In the genomic region with DNA sequence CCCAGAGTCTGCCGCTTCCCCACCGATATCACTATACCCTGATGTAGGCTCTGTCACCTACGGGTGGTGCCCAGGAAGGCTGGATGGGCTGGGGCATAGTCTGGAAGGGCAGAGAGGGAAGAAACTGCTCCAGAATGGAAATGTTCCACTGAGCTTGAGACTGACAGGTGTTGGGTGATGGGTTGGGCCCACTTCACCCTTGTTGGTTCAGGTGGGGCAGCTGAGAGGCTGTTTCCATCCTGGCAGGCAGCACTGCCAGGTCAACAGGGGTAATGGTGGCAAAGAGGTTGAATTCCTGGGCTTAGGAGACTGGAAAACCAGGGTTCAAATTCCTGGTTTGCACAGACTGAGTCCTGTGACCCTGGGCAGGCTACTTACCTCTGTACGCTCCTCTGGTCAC, we compare ENCODE assay signal across 27 cellular contexts. TPM values are rescaled to one million over a fixed set of nuclear protein-coding genes. Genes with fewer than 3 reads are reported as not detected.
A peak's percentile ranks its signal among the peaks of the same experiment; 100 is the strongest.
DNase-seq lines count a peak whose midpoint lies in the region; ATAC-seq and TF ChIP-seq lines count a peak whose summit lies in the region.
"Had no signal": no experiment of that assay in that cellular context is flagged by ENCODE, and none has a peak within 500 bp of the region (broad histone marks: within the 10 kb centered on the region; RNA-seq: fewer than 3 reads in every experiment).

No MANE protein-coding gene starts in this region.

- H3K4me3 Mint-ChIP-seq in neural progenitor cell (no peak overlapping the region), CD14-positive monocyte (no peak overlapping the region), GM23338 (no peak overlapping the region)
- no peak overlapping the region for H3K4me3 Mint-ChIP-seq in stimulated activated naive B cell treated with anti-CD40 and anti-IgM and Interleukin-4, amounts not matched to agents 10 μg/mL and 1 μg/mL and 100 μg/mL, for 72 hours
- H3K4me3 Mint-ChIP-seq: CD4-positive, alpha-beta T cell had no signal

- H3K4me3 ChIP-seq in neural progenitor cell (no peak overlapping the region), body of pancreas (no peak overlapping the region), GM23338 (no peak overlapping the region)
- H3K4me3 ChIP-seq: GM12878, K562, PC-9 had no signal

- no peaks in the 10 kb centered on the region for H3F3A ChIP-seq in neural progenitor cell (ENCODE audit: low read depth)
- H3F3A ChIP-seq in GM23338 (replicated peaks; ENCODE audit: low read depth), result 0 out of 2 replicates have a peak, but pooled peaks cover 4% of the 10 kb centered on the region

- H3K36me3 Mint-ChIP-seq in neural progenitor cell (peaks cover 13% of the 10 kb centered on the region), CD14-positive monocyte (peaks cover 73 to 96% of the 10 kb centered on the region in 2 donors), GM23338 (ENCODE audit: low read depth) (peaks cover 72% of the 10 kb centered on the region)
- peaks cover 71 to 79% of the 10 kb centered on the region in 2 donors for H3K36me3 Mint-ChIP-seq in stimulated activated naive B cell treated with anti-CD40 and anti-IgM and Interleukin-4, amounts not matched to agents 10 μg/mL and 1 μg/mL and 100 μg/mL, for 72 hours

- H4K20me1 ChIP-seq in neural progenitor cell (ENCODE audit: low read depth) (no peaks in the 10 kb centered on the region), GM23338 (replicated peaks; ENCODE audit: insufficient read depth) (no peaks in the 10 kb centered on the region; the same call in 1 of the 2 replicates)

- no peaks in the 10 kb centered on the region for H3K9me3 ChIP-seq in neural progenitor cell (ENCODE audit: low read depth)
- H3K9me3 ChIP-seq in body of pancreas, result no peaks in the 10 kb centered on the region
- H3K9me3 ChIP-seq: BE2C had no signal

- H3K27ac Mint-ChIP-seq in neural progenitor cell (peak overlapping the region; percentile 35), CD14-positive monocyte (peak overlapping the region in 3 of 7 donors; percentile 11 to 83 (median 47)), GM23338 (no peak overlapping the region)
- H3K27ac Mint-ChIP-seq in stimulated activated naive B cell treated with anti-CD40 and anti-IgM and Interleukin-4, amounts not matched to agents 10 μg/mL and 1 μg/mL and 100 μg/mL, for 72 hours, result peak overlapping the region; percentile 31
- H3K27ac Mint-ChIP-seq: CD4-positive, alpha-beta T cell had no signal

- no peaks in the 10 kb centered on the region for H3K9me2 ChIP-seq in GM23338 (ENCODE audit: insufficient read depth)

- H3K79me2 ChIP-seq in neural progenitor cell (ENCODE audit: low read depth), result no peaks in the 10 kb centered on the region
- H3K79me2 ChIP-seq in GM23338 (replicated peaks; ENCODE audit: insufficient read depth), result no peaks in the 10 kb centered on the region

- H3K4me2 ChIP-seq in neural progenitor cell, result no peak overlapping the region
- no peak overlapping the region for H3K4me2 ChIP-seq in GM23338
- H3K4me2 ChIP-seq: PC-9 had no signal

- H3K36me3 ChIP-seq in neural progenitor cell (no peaks in the 10 kb centered on the region), body of pancreas (replicated peaks in 1 of 2; ENCODE audit: insufficient read depth in 1 of 2, low read depth in 2 of 2) (peaks cover 7 to 38% of the 10 kb centered on the region in 2 donors), GM23338 (ENCODE audit: insufficient read depth) (peaks cover 12% of the 10 kb centered on the region)

- no peaks in the 10 kb centered on the region for H3K4me1 ChIP-seq in neural progenitor cell
- H3K4me1 ChIP-seq in body of pancreas, result no peaks in the 10 kb centered on the region
- H3K4me1 ChIP-seq in GM23338 (ENCODE audit: insufficient read depth), result no peaks in the 10 kb centered on the region
- H3K4me1 ChIP-seq: BE2C had no signal

- H2AFZ ChIP-seq in neural progenitor cell (replicated peaks) (no peak overlapping the region), GM23338 (no peak overlapping the region)
- H2AFZ ChIP-seq: PC-9 had no signal

- H3K27me3 Mint-ChIP-seq in neural progenitor cell (ENCODE audit: insufficient read depth, low read depth) (peaks cover 2% of the 10 kb centered on the region), CD14-positive monocyte (ENCODE audit: low read depth in 3 of 3) (peaks cover 1 to 4% (median 1%) of the 10 kb centered on the region in 3 donors), GM23338 (ENCODE audit: insufficient read depth, low read depth, poor library complexity) (peaks cover 8% of the 10 kb centered on the region)
- H3K27me3 Mint-ChIP-seq in stimulated activated naive B cell treated with anti-CD40 and anti-IgM and Interleukin-4, amounts not matched to agents 10 μg/mL and 1 μg/mL and 100 μg/mL, for 72 hours, result no peaks in the 10 kb centered on the region
- H3K27me3 Mint-ChIP-seq: CD4-positive, alpha-beta T cell had no signal

- intact Hi-C loops in CD14-positive monocyte (cut with micrococcal nuclease) (no loop called here), body of pancreas (cut with DNase I) (no loop called here)

- ATAC-seq in stimulated activated naive B cell treated with anti-CD40 and anti-IgM and Interleukin-4, amounts not matched to agents 10 μg/mL and 1 μg/mL and 100 μg/mL, for 72 hours (replicated peaks), result no peak
- no peak for ATAC-seq in body of pancreas
- no peak for ATAC-seq in GM23338
- ATAC-seq: GM12878, HepG2, K562 had no signal

- H3K4me1 Mint-ChIP-seq in neural progenitor cell (no peaks in the 10 kb centered on the region), CD14-positive monocyte (peaks cover 99% of the 10 kb centered on the region), GM23338 (no peaks in the 10 kb centered on the region; the same call in 2 of the 3 replicates)
- peaks cover 19 to 37% of the 10 kb centered on the region in 2 donors for H3K4me1 Mint-ChIP-seq in stimulated activated naive B cell treated with anti-CD40 and anti-IgM and Interleukin-4, amounts not matched to agents 10 μg/mL and 1 μg/mL and 100 μg/mL, for 72 hours

- H3K9me3 Mint-ChIP-seq in neural progenitor cell (no peaks in the 10 kb centered on the region), CD14-positive monocyte (peaks cover 0 to 3% (median 0%) of the 10 kb centered on the region in 7 donors), GM23338 (no peaks in the 10 kb centered on the region; the same call in 2 of the 3 replicates)
- no peaks in the 10 kb centered on the region for H3K9me3 Mint-ChIP-seq in stimulated activated naive B cell treated with anti-CD40 and anti-IgM and Interleukin-4, amounts not matched to agents 10 μg/mL and 1 μg/mL and 100 μg/mL, for 72 hours
- H3K9me3 Mint-ChIP-seq: CD4-positive, alpha-beta T cell had no signal

- POLR2A ChIA-PET in RWPE1 (lab: Yijun Ruan, JAX; ENCODE audit: low non-redundant PET), result interaction anchor here (0.6 kb wide), 1 partner anchor 412 kb away, joined by 3 read pairs; no protein-coding TSS in a partner anchor

- CTCF ChIA-PET in RWPE1 (lab: Yijun Ruan, JAX), result no interaction called here

- H3K9ac ChIP-seq in neural progenitor cell, result no peak overlapping the region

- H3K27me3 ChIP-seq in neural progenitor cell (no peaks in the 10 kb centered on the region), body of pancreas (no peaks in the 10 kb centered on the region), GM23338 (ENCODE audit: insufficient read depth) (no peaks in the 10 kb centered on the region)
- H3K27me3 ChIP-seq: BE2C had no signal

- WGBS in body of pancreas, 2 donors, result 92 to 93% methylated on average over 4 of the region's 4 CpGs

- no peak for TF ChIP-seq POLR2A in body of pancreas (IDR thresholded peaks at IDR 0.05)

- H3K27ac ChIP-seq in RWPE1, result 0 out of 2 replicates have a peak overlapping the region, but pooled peaks have one; percentile 10
- H3K27ac ChIP-seq in neural progenitor cell, result no peak overlapping the region
- H3K27ac ChIP-seq in body of pancreas, result no peak overlapping the region
- H3K27ac ChIP-seq in GM23338 (ENCODE audit: low read depth), result no peak overlapping the region
- H3K27ac ChIP-seq: PC-9 had no signal

- TF ChIP-seq CTCF in RWPE1 (conservative IDR thresholded peaks at IDR 0.05; ENCODE audit: low read depth) (no peak), neural progenitor cell (IDR thresholded peaks at IDR 0.05) (no peak), CD14-positive monocyte (IDR thresholded peaks at IDR 0.05) (no peak), body of pancreas (IDR thresholded peaks at IDR 0.05) (no peak), GM23338 (conservative IDR thresholded peaks at IDR 0.05; ENCODE audit: low read depth in 2 of 2) (no peak)

- DNase-seq in DMS53 treated with DMSO at 0.1 percent for 48 hours (lab: John Stamatoyannopoulos, UW; ENCODE audit: unreplicated experiment) (peak; percentile 22), RWPE1 (ENCODE audit: low spot score) (no peak), neural progenitor cell (ENCODE audit: low spot score) (no peak), CD14-positive monocyte (ENCODE audit: low spot score) (no peak), body of pancreas (no peak), GM23338 (ENCODE audit: low spot score) (no peak)
- no peak for DNase-seq in stimulated activated naive B cell treated with anti-CD40 and anti-IgM and Interleukin-4, amounts not matched to agents 10 μg/mL and 1 μg/mL and 100 μg/mL, for 72 hours
- no peak for DNase-seq in activated effector memory CD4-positive, alpha-beta T cell treated with anti-CD3 and anti-CD28 coated beads, Interleukin-2, amount 50 U/mL, for 16 hours
- DNase-seq: BE2C; CD4-positive, alpha-beta T cell; DMS79; EL; GDM1; HCEC 1CT; Kasumi-1; NCI-H1092 treated with DMSO at 0.1 percent for 48 hours; NCI-H1436; NCI-H187 treated with DMSO at 0.1 percent for 48 hours; NCI-H2171 treated with DMSO at 0.1 percent for 48 hours; NCI-H345; NCI-H524 treated with DMSO at 0.1 percent for 48 hours; NCI-H774; PC-9; RPMI8226 had no signal

TF ChIP-seq in GM23338, 12 proteins besides CTCF, POLR2A, EP300 and RAD21 (continues in another document):
- no peak for TF ChIP-seq JUNB (IDR thresholded peaks at IDR 0.05; ENCODE audit: unreplicated experiment)
- TF ChIP-seq POLR2AphosphoS5 (IDR thresholded peaks at IDR 0.05; ENCODE audit: low read depth), result no peak
- no peak for TF ChIP-seq EZH2phosphoT487 (IDR thresholded peaks at IDR 0.05; ENCODE audit: unreplicated experiment)
- no peak for TF ChIP-seq NANOG (IDR thresholded peaks at IDR 0.05; ENCODE audit: borderline replicate concordance)

RNA-seq across cellular contexts. Expression of a gene that starts 28.5 kb away (rescaled TPM):
- 14.9 and 27.4 TPM in 2 replicates for total RNA-seq in neural progenitor cell (ENCODE audit: low replicate concordance)
- 10 to 100 TPM; 29.4 to 62.4 TPM for polyA plus RNA-seq in CD14-positive monocyte
- 10 to 100 TPM; 19.5 to 20.8 TPM for total RNA-seq in body of pancreas
- 87.5 and 109 TPM in 2 replicates for total RNA-seq in GM23338 (2014; rRNA removed; shearing (Covaris generic))
- polyA plus RNA-seq in GM23338 (2016; fragmentation: Nextera tagmentation; extraction: Ambion mirVana), result 24.5 and 44.0 TPM in 2 replicates

RNA-seq across cellular contexts. Expression of a gene that starts 38.1 kb away (rescaled TPM):
- total RNA-seq in neural progenitor cell (ENCODE audit: low replicate concordance) (6.1 and 13.8 TPM in 2 replicates), body of pancreas (10 to 100 TPM; 13.0 to 22.1 TPM)
- polyA plus RNA-seq in CD14-positive monocyte (10 to 100 TPM; 31.0 to 44.3 TPM), GM23338 (2016; fragmentation: Nextera tagmentation; extraction: Ambion mirVana) (49.5 and 53.4 TPM in 2 replicates)
- total RNA-seq in GM23338 (2014; rRNA removed; shearing (Covaris generic)), result 62.6 and 66.4 TPM in 2 replicates

RNA-seq across cellular contexts. Expression of a gene that starts 44.0 kb away (rescaled TPM):
- total RNA-seq in neural progenitor cell (ENCODE audit: low replicate concordance) (2.0 and 8.8 TPM in 2 replicates), body of pancreas (1 to 10 TPM; 3.0 to 6.5 TPM)
- polyA plus RNA-seq in CD14-positive monocyte (10 to 100 TPM; 17.0 to 34.4 TPM), GM23338 (2016; fragmentation: Nextera tagmentation; extraction: Ambion mirVana) (1.4 and 1.7 TPM in 2 replicates)
- 6.1 and 8.5 TPM in 2 replicates for total RNA-seq in GM23338 (2014; rRNA removed; shearing (Covaris generic))
